12 cellular contexts compared by ENCODE assay signal in the genomic region with DNA sequence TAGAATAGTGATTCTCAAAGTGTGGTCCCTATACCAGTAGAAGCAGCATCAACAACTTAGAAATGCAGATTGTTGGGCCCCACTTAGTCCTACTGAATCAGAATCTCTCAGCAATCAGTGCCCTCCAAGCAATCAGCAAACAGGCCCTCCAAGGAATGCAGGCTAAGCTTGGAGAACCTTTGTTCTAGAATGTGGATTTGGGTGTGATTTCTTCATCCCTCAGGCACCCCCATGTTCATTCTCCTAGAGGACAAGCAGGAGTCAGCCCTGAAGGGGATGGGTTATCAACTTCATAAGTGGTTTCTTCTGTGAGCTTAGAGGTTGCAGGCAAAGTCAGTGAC. TPM values are rescaled to one million over a fixed set of nuclear protein-coding genes. Genes with fewer than 3 reads are reported as not detected.
DNase-seq lines count a peak whose midpoint lies in the region; ATAC-seq and TF ChIP-seq lines count a peak whose summit lies in the region.
"Had no signal": no experiment of that assay in that cellular context is flagged by ENCODE, and none has a peak within 500 bp of the region (broad histone marks: within the 10 kb centered on the region; RNA-seq: fewer than 3 reads in every experiment).

No MANE protein-coding gene starts in this region.

- no peaks in the 10 kb centered on the region for H3K9me2 ChIP-seq in MM.1S (replicated peaks; ENCODE audit: insufficient read depth, low read length)

- H3K9ac ChIP-seq in MM.1S (ENCODE audit: low read length) (no peak overlapping the region), skeletal muscle satellite cell (ENCODE audit: low read depth, low read length) (no peak overlapping the region)

- TF ChIP-seq CTCF in MM.1S (IDR thresholded peaks at IDR 0.05; ENCODE audit: low read length) (no peak), GM10266 (IDR thresholded peaks at IDR 0.05; ENCODE audit: control insufficient read depth, insufficient read depth, low read depth, missing control alignments) (no peak)

- DNase-seq in T-helper 2 cell treated with Interferon-gamma antibody and Interleukin-4, amounts not matched to agents 5 μg/mL and 100 μg/mL, for 36 hours (ENCODE audit: low spot score) = no peak
- DNase-seq in T-helper 2 cell (no peak), MM.1S (no peak), GM10266 (ENCODE audit: extremely low spot score) (no peak)
- DNase-seq: head of caudate nucleus, NCI-H1105, NCI-H748 treated with DMSO at 0.1 percent for 48 hours had no signal

- no peaks in the 10 kb centered on the region for H4K20me1 ChIP-seq in MM.1S (ENCODE audit: insufficient read depth, low read length)

- H3K4me3 ChIP-seq in MM.1S (ENCODE audit: low read length) = no peak overlapping the region
- H3K4me3 ChIP-seq in skeletal muscle satellite cell (ENCODE audit: low read length) = no peak overlapping the region
- H3K4me3 ChIP-seq: lung had no signal

- peaks cover 5% of the 10 kb centered on the region for H3K9me3 Mint-ChIP-seq in T-helper 2 cell treated with Interferon-gamma antibody and Interleukin-4, amounts not matched to agents 5 μg/mL and 100 μg/mL, for 36 hours
- H3K9me3 Mint-ChIP-seq in dendritic cell treated with granulocyte-macrophage colony-stimulating factor and Interleukin-4, amounts not matched to agents 40 ng/mL and 50 ng/mL, for 4 days = no peaks in the 10 kb centered on the region

- H3K79me2 ChIP-seq in MM.1S (ENCODE audit: low read length) = no peaks in the 10 kb centered on the region

- intact Hi-C loops in dendritic cell treated with granulocyte-macrophage colony-stimulating factor and Interleukin-4, amounts not matched to agents 40 ng/mL and 50 ng/mL, for 4 days (cut with micrococcal nuclease) = no loop called here

- no peaks in the 10 kb centered on the region for H3K36me3 ChIP-seq in MM.1S (replicated peaks; ENCODE audit: insufficient read depth, low read length)
- no peaks in the 10 kb centered on the region for H3K36me3 ChIP-seq in skeletal muscle satellite cell (ENCODE audit: insufficient read depth, low read length)

- H3K27me3 ChIP-seq in MM.1S (replicated peaks; ENCODE audit: insufficient read depth, low read length) (no peaks in the 10 kb centered on the region), skeletal muscle satellite cell (ENCODE audit: control insufficient read depth, insufficient read depth, low read length) (no peaks in the 10 kb centered on the region)

- H3K4me1 ChIP-seq in MM.1S (ENCODE audit: low read length) = peaks cover 12% of the 10 kb centered on the region
- peaks cover 29% of the 10 kb centered on the region for H3K4me1 ChIP-seq in skeletal muscle satellite cell (ENCODE audit: control insufficient read depth, insufficient read depth, low read length)

- ATAC-seq in GM18498 (IDR thresholded peaks at IDR 0.05; ENCODE audit: unreplicated experiment) (no peak), GM18861 (IDR thresholded peaks at IDR 0.05; ENCODE audit: unreplicated experiment) (no peak)

- H3K9me3 ChIP-seq in MM.1S (replicated peaks; ENCODE audit: insufficient read depth, low read length) = no peaks in the 10 kb centered on the region
- H3K9me3 ChIP-seq in skeletal muscle satellite cell (replicated peaks; ENCODE audit: low read length) = no peaks in the 10 kb centered on the region

- peak overlapping the region; percentile 93 for H3K27ac Mint-ChIP-seq in T-helper 2 cell treated with Interferon-gamma antibody and Interleukin-4, amounts not matched to agents 5 μg/mL and 100 μg/mL, for 36 hours
- peak overlapping the region; percentile 68 for H3K27ac Mint-ChIP-seq in dendritic cell treated with granulocyte-macrophage colony-stimulating factor and Interleukin-4, amounts not matched to agents 40 ng/mL and 50 ng/mL, for 4 days

- peak overlapping the region; percentile 69; the same call in 1 of the 2 replicates for H3K4me2 ChIP-seq in MM.1S (ENCODE audit: low read depth, low read length)
- H3K4me2 ChIP-seq in skeletal muscle satellite cell (ENCODE audit: low read length) = peak overlapping the region; percentile 3

- H3K27me3 Mint-ChIP-seq in T-helper 2 cell treated with Interferon-gamma antibody and Interleukin-4, amounts not matched to agents 5 μg/mL and 100 μg/mL, for 36 hours (ENCODE audit: low read depth) = no peaks in the 10 kb centered on the region
- peaks cover 5% of the 10 kb centered on the region for H3K27me3 Mint-ChIP-seq in dendritic cell treated with granulocyte-macrophage colony-stimulating factor and Interleukin-4, amounts not matched to agents 40 ng/mL and 50 ng/mL, for 4 days

- no peaks in the 10 kb centered on the region; the same call in 1 of the 2 replicates for H3F3A ChIP-seq in MM.1S (ENCODE audit: insufficient read depth, low read length)

- H2AFZ ChIP-seq in MM.1S (ENCODE audit: low read length) = peak overlapping the region; percentile 86

- 0 out of 2 replicates have a peak overlapping the region, but pooled peaks have one; percentile 22 for H3K27ac ChIP-seq in MM.1S (ENCODE audit: low read length)

- H3K4me3 Mint-ChIP-seq in T-helper 2 cell treated with Interferon-gamma antibody and Interleukin-4, amounts not matched to agents 5 μg/mL and 100 μg/mL, for 36 hours = peak overlapping the region; percentile 78
- H3K4me3 Mint-ChIP-seq in dendritic cell treated with granulocyte-macrophage colony-stimulating factor and Interleukin-4, amounts not matched to agents 40 ng/mL and 50 ng/mL, for 4 days = no peak overlapping the region

- peaks cover 16% of the 10 kb centered on the region for H3K36me3 Mint-ChIP-seq in T-helper 2 cell treated with Interferon-gamma antibody and Interleukin-4, amounts not matched to agents 5 μg/mL and 100 μg/mL, for 36 hours (ENCODE audit: low read depth)
- H3K36me3 Mint-ChIP-seq in dendritic cell treated with granulocyte-macrophage colony-stimulating factor and Interleukin-4, amounts not matched to agents 40 ng/mL and 50 ng/mL, for 4 days (ENCODE audit: low read depth) = no peaks in the 10 kb centered on the region

- H3K4me1 Mint-ChIP-seq in T-helper 2 cell treated with Interferon-gamma antibody and Interleukin-4, amounts not matched to agents 5 μg/mL and 100 μg/mL, for 36 hours (ENCODE audit: low read depth) = peaks cover 62% of the 10 kb centered on the region
- peaks cover 39% of the 10 kb centered on the region for H3K4me1 Mint-ChIP-seq in dendritic cell treated with granulocyte-macrophage colony-stimulating factor and Interleukin-4, amounts not matched to agents 40 ng/mL and 50 ng/mL, for 4 days (ENCODE audit: low read depth)

RNA-seq across cellular contexts. Expression of a gene that starts 40.5 kb away (rescaled TPM):
- 14.4 and 15.7 TPM in 2 replicates for total RNA-seq in skeletal muscle satellite cell (2012; rRNA removed)
